Comparison of ENCODE assay signal across 12 cellular contexts in genomic region chr3:12462159-12462962, GRCh38. TPM values are rescaled to one million over a fixed set of nuclear protein-coding genes. Genes with fewer than 3 reads are reported as not detected.
DNase-seq lines count a peak whose midpoint lies in the region; ATAC-seq and TF ChIP-seq lines count a peak whose summit lies in the region.
"Had no signal": no experiment of that assay in that cellular context is flagged by ENCODE, and none has a peak within 500 bp of the region (broad histone marks: within the 10 kb centered on the region; RNA-seq: fewer than 3 reads in every experiment).

No MANE protein-coding gene starts in this region.

- intact Hi-C loops in activated CD8-positive, alpha-beta T cell treated with anti-CD3 and anti-CD28 coated beads for 36 hours (cut with micrococcal nuclease) = no loop called here
- intact Hi-C loops in left colon (cut with DNase I, micrococcal nuclease) (no loop called here), Calu3 (cut with micrococcal nuclease; ENCODE audit: unreplicated experiment) (no loop called here)

- peak; percentile 78 for ATAC-seq in activated CD8-positive, alpha-beta T cell treated with anti-CD3 and anti-CD28 coated beads for 36 hours
- ATAC-seq in left colon (peak; percentile 62), upper lobe of left lung (ENCODE audit: low FRiP score in 2 of 2) (peak; percentile 16 to 17)
- ATAC-seq: body of pancreas had no signal

- WGBS in upper lobe of left lung, 2 donors = 44 to 47% methylated on average over 8 to 10 of the region's 10 CpGs

- peak overlapping the region; percentile 82 for H3K27ac Mint-ChIP-seq in activated CD8-positive, alpha-beta T cell treated with anti-CD3 and anti-CD28 coated beads for 36 hours
- no peak overlapping the region for H3K27ac Mint-ChIP-seq in T-helper 2 cell treated with Interferon-gamma antibody and Interleukin-4, amounts not matched to agents 5 μg/mL and 100 μg/mL, for 36 hours
- no peak overlapping the region for H3K27ac Mint-ChIP-seq in Calu3 (ENCODE audit: unreplicated experiment)
- H3K27ac Mint-ChIP-seq: neural progenitor cell had no signal

- H3K4me1 Mint-ChIP-seq in activated CD8-positive, alpha-beta T cell treated with anti-CD3 and anti-CD28 coated beads for 36 hours (ENCODE audit: low read depth) = peaks cover 19% of the 10 kb centered on the region
- peaks cover 8% of the 10 kb centered on the region for H3K4me1 Mint-ChIP-seq in T-helper 2 cell treated with Interferon-gamma antibody and Interleukin-4, amounts not matched to agents 5 μg/mL and 100 μg/mL, for 36 hours (ENCODE audit: low read depth)
- H3K4me1 Mint-ChIP-seq in Calu3 (ENCODE audit: low read depth, unreplicated experiment) = peaks cover 20% of the 10 kb centered on the region
- H3K4me1 Mint-ChIP-seq: neural progenitor cell had no signal

- DNase-seq in activated gamma-delta T cell treated with Interleukin-2 at 50 U/mL for 16 hours = peak; percentile 24
- no peak for DNase-seq in activated gamma-delta T cell (lab: John Stamatoyannopoulos, UW)
- DNase-seq in activated CD8-positive, alpha-beta T cell treated with anti-CD3 and anti-CD28 coated beads for 36 hours = peak; percentile 55
- DNase-seq in left colon = peak; percentile 61 to 66
- DNase-seq in upper lobe of left lung = peak in 1 of 2 donors; percentile 48
- no peak for DNase-seq in T-helper 2 cell treated with Interferon-gamma antibody and Interleukin-4, amounts not matched to agents 5 μg/mL and 100 μg/mL, for 36 hours (ENCODE audit: low spot score)
- DNase-seq in Calu3 = no peak
- DNase-seq in SW 1271 (lab: John Stamatoyannopoulos, UW) = no peak
- DNase-seq: body of pancreas, erythroblast, NCI-H187 treated with DMSO at 0.1 percent for 48 hours had no signal

- BruUV-seq in Calu3 (replicated peaks; lab: Mats Ljungman, UMichigan) = no TSS peak

- H3K27ac ChIP-seq in upper lobe of left lung = peak overlapping the region; percentile 1 to 76 (median 50)
- H3K27ac ChIP-seq: body of pancreas, neural progenitor cell had no signal

- TF ChIP-seq CTCF in activated CD8-positive, alpha-beta T cell treated with anti-CD3 and anti-CD28 coated beads for 36 hours (IDR thresholded peaks at IDR 0.05) = no peak
- TF ChIP-seq CTCF in upper lobe of left lung (IDR thresholded peaks at IDR 0.05) = no peak
- TF ChIP-seq CTCF in Calu3 (IDR thresholded peaks at IDR 0.05; ENCODE audit: unreplicated experiment) = no peak

- no peaks in the 10 kb centered on the region for H3K9me3 Mint-ChIP-seq in activated CD8-positive, alpha-beta T cell treated with anti-CD3 and anti-CD28 coated beads for 36 hours
- no peaks in the 10 kb centered on the region for H3K9me3 Mint-ChIP-seq in T-helper 2 cell treated with Interferon-gamma antibody and Interleukin-4, amounts not matched to agents 5 μg/mL and 100 μg/mL, for 36 hours
- H3K9me3 Mint-ChIP-seq in Calu3 (ENCODE audit: low read depth, unreplicated experiment) = no peaks in the 10 kb centered on the region
- H3K9me3 Mint-ChIP-seq: neural progenitor cell had no signal

- H3K9me3 ChIP-seq in upper lobe of left lung = no peaks in the 10 kb centered on the region
- H3K9me3 ChIP-seq: body of pancreas had no signal

- no peak for TF ChIP-seq POLR2A in upper lobe of left lung (IDR thresholded peaks at IDR 0.05)

- H3K36me3 Mint-ChIP-seq in activated CD8-positive, alpha-beta T cell treated with anti-CD3 and anti-CD28 coated beads for 36 hours (ENCODE audit: low read depth) = no peaks in the 10 kb centered on the region
- no peaks in the 10 kb centered on the region for H3K36me3 Mint-ChIP-seq in T-helper 2 cell treated with Interferon-gamma antibody and Interleukin-4, amounts not matched to agents 5 μg/mL and 100 μg/mL, for 36 hours (ENCODE audit: low read depth)
- H3K36me3 Mint-ChIP-seq in Calu3 (ENCODE audit: insufficient read depth, unreplicated experiment) = no peaks in the 10 kb centered on the region
- H3K36me3 Mint-ChIP-seq: neural progenitor cell had no signal

- no peaks in the 10 kb centered on the region for H3K36me3 ChIP-seq in upper lobe of left lung
- H3K36me3 ChIP-seq: neural progenitor cell had no signal

- CTCF ChIA-PET in activated CD8-positive, alpha-beta T cell treated with anti-CD3 and anti-CD28 coated beads for 36 hours (lab: Charles Lee) = interaction anchor here (0.9 to 3.0 kb wide), 4 partner anchors 8 to 343 kb away, joined by 3 to 15 read pairs (median 4); no protein-coding TSS in a partner anchor
- CTCF ChIA-PET in Calu3 (lab: Charles Lee) = no interaction called here

- H3K4me3 Mint-ChIP-seq in activated CD8-positive, alpha-beta T cell treated with anti-CD3 and anti-CD28 coated beads for 36 hours = peak overlapping the region; percentile 13
- H3K4me3 Mint-ChIP-seq in T-helper 2 cell treated with Interferon-gamma antibody and Interleukin-4, amounts not matched to agents 5 μg/mL and 100 μg/mL, for 36 hours = no peak overlapping the region
- no peak overlapping the region for H3K4me3 Mint-ChIP-seq in Calu3 (ENCODE audit: low read depth, unreplicated experiment)
- H3K4me3 Mint-ChIP-seq: neural progenitor cell had no signal

- POLR2A ChIA-PET in activated CD8-positive, alpha-beta T cell treated with anti-CD3 and anti-CD28 coated beads for 36 hours (lab: Charles Lee) = no interaction called here

- peaks cover 3 to 10% (median 8%) of the 10 kb centered on the region in 4 donors for H3K4me1 ChIP-seq in upper lobe of left lung
- H3K4me1 ChIP-seq: body of pancreas, neural progenitor cell had no signal

- peak in 1 of 4 donors; percentile 31 for TF ChIP-seq EP300 in upper lobe of left lung (IDR thresholded peaks at IDR 0.05)

- no peak overlapping the region for H3K4me3 ChIP-seq in upper lobe of left lung
- H3K4me3 ChIP-seq: body of pancreas, neural progenitor cell had no signal

- H3K27me3 ChIP-seq in upper lobe of left lung = no peaks in the 10 kb centered on the region
- H3K27me3 ChIP-seq: body of pancreas, neural progenitor cell had no signal

- H3K27me3 Mint-ChIP-seq in activated CD8-positive, alpha-beta T cell treated with anti-CD3 and anti-CD28 coated beads for 36 hours = no peaks in the 10 kb centered on the region
- H3K27me3 Mint-ChIP-seq in T-helper 2 cell treated with Interferon-gamma antibody and Interleukin-4, amounts not matched to agents 5 μg/mL and 100 μg/mL, for 36 hours (ENCODE audit: low read depth) = no peaks in the 10 kb centered on the region
- H3K27me3 Mint-ChIP-seq in Calu3 (ENCODE audit: unreplicated experiment) = no peaks in the 10 kb centered on the region

RNA-seq across cellular contexts. Expression of gene TSEN2, which starts 21.9 kb away (rescaled TPM):
- 10 to 100 TPM; 19.4 to 21.4 TPM for total RNA-seq in activated CD8-positive, alpha-beta T cell treated with anti-CD3 and anti-CD28 coated beads for 36 hours
- total RNA-seq in left colon = 10 to 100 TPM; 17.7 to 18.4 TPM
- 10 to 100 TPM; 14.6 to 27.2 (median 20.1) TPM for total RNA-seq in upper lobe of left lung
- 26.7 and 32.0 TPM in 2 replicates for total RNA-seq in Calu3 (2022)

Comparison
In these comparisons a context has a peak if more than half of its experiments do, and no peak if none do; other contexts are left out.
1. DNase-seq: peak in activated gamma-delta T cell treated with Interleukin-2 at 50 U/mL for 16 hours (single experiment), activated CD8-positive, alpha-beta T cell treated with anti-CD3 and anti-CD28 coated beads for 36 hours (single experiment) and left colon (2 of 2); none in activated gamma-delta T cell (single experiment), T-helper 2 cell treated with Interferon-gamma antibody and Interleukin-4, amounts not matched to agents 5 μg/mL and 100 μg/mL, for 36 hours (single experiment), Calu3 (single experiment) and SW 1271 (0 of 2).
2. ATAC-seq: peak in every context shown above with its lines; median percentile 78 in activated CD8-positive, alpha-beta T cell treated with anti-CD3 and anti-CD28 coated beads for 36 hours; 62 in left colon; 16 in upper lobe of left lung.